In genomic region chr13:38180100-38180499, GRCh38 we compare ENCODE assay signal across 12 cellular contexts.
DNase-seq lines count a peak whose midpoint lies in the region; ATAC-seq, FAIRE-seq and TF ChIP-seq lines count a peak whose summit lies in the region.
"Had no signal": no experiment of that assay in that cellular context is flagged by ENCODE, and none has a peak within 500 bp of the region (broad histone marks: within the 10 kb centered on the region; RNA-seq: fewer than 3 reads in every experiment).

No MANE protein-coding gene starts in this region.

- H3K36me3 Mint-ChIP-seq in CD4-positive, CD25-positive, alpha-beta regulatory T cell: no peaks in the 10 kb centered on the region
- H3K36me3 Mint-ChIP-seq in HFFc6 (ENCODE audit: low read depth): no peaks in the 10 kb centered on the region
- no peaks in the 10 kb centered on the region for H3K36me3 Mint-ChIP-seq in activated T-helper 17 cell treated with anti-CD3 and anti-CD28 coated beads, Interleukin-2, amount 50 U/mL, for 72 hours (ENCODE audit: low read depth)

- H3K4me1 Mint-ChIP-seq in CD4-positive, CD25-positive, alpha-beta regulatory T cell: peaks cover 0 to 13% (median 2%) of the 10 kb centered on the region in 4 donors
- peaks cover 19% of the 10 kb centered on the region for H3K4me1 Mint-ChIP-seq in HFFc6 (ENCODE audit: low read depth)
- H3K4me1 Mint-ChIP-seq in activated T-helper 17 cell treated with anti-CD3 and anti-CD28 coated beads, Interleukin-2, amount 50 U/mL, for 72 hours: peaks cover 8% of the 10 kb centered on the region

- intact Hi-C loops in pancreas (cut with DNase I) (no loop called here), uterus (cut with DNase I; ENCODE audit: low total_unique reads) (no loop called here)

- H2AFZ ChIP-seq in keratinocyte (ENCODE audit: control insufficient read depth, low read length): no peak overlapping the region

- no peak overlapping the region for H3K9ac ChIP-seq in keratinocyte (ENCODE audit: control insufficient read depth, extremely low read depth, insufficient read depth, low read length)

- no peaks in the 10 kb centered on the region for H3K9me1 ChIP-seq in keratinocyte (ENCODE audit: control insufficient read depth, extremely low read depth, insufficient read depth, low read length)

- H3K9me3 ChIP-seq in CD4-positive, CD25-positive, alpha-beta regulatory T cell (ENCODE audit: control insufficient read depth in 2 of 2, low read length in 2 of 2): no peaks in the 10 kb centered on the region
- no peaks in the 10 kb centered on the region for H3K9me3 ChIP-seq in keratinocyte (ENCODE audit: control insufficient read depth, low read depth, low read length)
- no peaks in the 10 kb centered on the region for H3K9me3 ChIP-seq in pancreas
- H3K9me3 ChIP-seq in uterus: no peaks in the 10 kb centered on the region
- H3K9me3 ChIP-seq: stomach had no signal

- H3K27ac Mint-ChIP-seq in CD4-positive, CD25-positive, alpha-beta regulatory T cell: no peak overlapping the region
- H3K27ac Mint-ChIP-seq in HFFc6: peak overlapping the region; percentile 20
- H3K27ac Mint-ChIP-seq in activated T-helper 17 cell treated with anti-CD3 and anti-CD28 coated beads, Interleukin-2, amount 50 U/mL, for 72 hours: peak overlapping the region; percentile 74

- FAIRE-seq in keratinocyte (lab: Jason Lieb, UNC) (no peak), pancreas (lab: Jason Lieb, UNC) (no peak)
- FAIRE-seq: RCC 7860 had no signal

- peak overlapping the region; percentile 49 for H3K4me2 ChIP-seq in keratinocyte (ENCODE audit: control insufficient read depth, extremely low read depth, insufficient read depth, low read depth, low read length)

- no peaks in the 10 kb centered on the region for H3K36me3 ChIP-seq in CD4-positive, CD25-positive, alpha-beta regulatory T cell (ENCODE audit: control insufficient read depth, insufficient read depth, low read length)
- no peaks in the 10 kb centered on the region for H3K36me3 ChIP-seq in keratinocyte (ENCODE audit: control insufficient read depth in 2 of 2, extremely low read depth in 1 of 2, insufficient read depth in 2 of 2, low read length in 2 of 2)
- H3K36me3 ChIP-seq in pancreas: no peaks in the 10 kb centered on the region
- no peaks in the 10 kb centered on the region for H3K36me3 ChIP-seq in uterus
- H3K36me3 ChIP-seq: stomach had no signal

- no peak overlapping the region for H3K27ac ChIP-seq in CD4-positive, CD25-positive, alpha-beta regulatory T cell (ENCODE audit: insufficient read depth, low read length, poor library complexity, severe bottlenecking)
- H3K27ac ChIP-seq in keratinocyte (ENCODE audit: control insufficient read depth, insufficient read depth, low read length) (peak overlapping the region; percentile 42), pancreas (no peak overlapping the region), uterus (no peak overlapping the region)
- H3K27ac ChIP-seq: stomach had no signal

- H3K27me3 Mint-ChIP-seq in CD4-positive, CD25-positive, alpha-beta regulatory T cell: peaks cover under 1% of the 10 kb centered on the region
- H3K27me3 Mint-ChIP-seq in HFFc6 (ENCODE audit: insufficient read depth): no peaks in the 10 kb centered on the region
- no peaks in the 10 kb centered on the region for H3K27me3 Mint-ChIP-seq in activated T-helper 17 cell treated with anti-CD3 and anti-CD28 coated beads, Interleukin-2, amount 50 U/mL, for 72 hours

- H4K20me1 ChIP-seq in keratinocyte (ENCODE audit: control insufficient read depth, extremely low read depth, insufficient read depth, low read length): no peaks in the 10 kb centered on the region

- H3K27me3 ChIP-seq in CD4-positive, CD25-positive, alpha-beta regulatory T cell (ENCODE audit: control insufficient read depth, insufficient read depth, low read length): no peaks in the 10 kb centered on the region
- H3K27me3 ChIP-seq in keratinocyte (ENCODE audit: control insufficient read depth, extremely low read depth, insufficient read depth, low read length) (no peaks in the 10 kb centered on the region), pancreas (no peaks in the 10 kb centered on the region), uterus (no peaks in the 10 kb centered on the region)
- H3K27me3 ChIP-seq: stomach had no signal

- WGBS in pancreas, 2 donors: 81 to 82% methylated on average over 1 of the region's 1 CpG

- H3K4me3 ChIP-seq in CD4-positive, CD25-positive, alpha-beta regulatory T cell (ENCODE audit: low read depth, low read length): peak overlapping the region; percentile 22
- no peak overlapping the region for H3K4me3 ChIP-seq in keratinocyte (ENCODE audit: control insufficient read depth in 2 of 3, extremely low read depth in 1 of 3, insufficient read depth in 2 of 3, low read depth in 1 of 3, low read length in 3 of 3)
- H3K4me3 ChIP-seq in pancreas: no peak overlapping the region
- no peak overlapping the region for H3K4me3 ChIP-seq in uterus
- H3K4me3 ChIP-seq: stomach had no signal

- H3K4me1 ChIP-seq in CD4-positive, CD25-positive, alpha-beta regulatory T cell (ENCODE audit: control insufficient read depth, insufficient read depth, low read length, poor library complexity, severe bottlenecking): no peaks in the 10 kb centered on the region
- H3K4me1 ChIP-seq in keratinocyte (ENCODE audit: control insufficient read depth, extremely low read depth, insufficient read depth, low read length): peaks cover 17% of the 10 kb centered on the region
- H3K4me1 ChIP-seq in pancreas: no peaks in the 10 kb centered on the region
- no peaks in the 10 kb centered on the region for H3K4me1 ChIP-seq in uterus
- H3K4me1 ChIP-seq: stomach had no signal

- H3K4me3 Mint-ChIP-seq in CD4-positive, CD25-positive, alpha-beta regulatory T cell: peak overlapping the region in 2 of 4 donors; percentile 19 to 48
- peak overlapping the region; percentile 75 for H3K4me3 Mint-ChIP-seq in HFFc6
- H3K4me3 Mint-ChIP-seq in activated T-helper 17 cell treated with anti-CD3 and anti-CD28 coated beads, Interleukin-2, amount 50 U/mL, for 72 hours: peak overlapping the region; percentile 71

- peaks cover 0 to 5% (median 0%) of the 10 kb centered on the region in 7 donors for H3K9me3 Mint-ChIP-seq in CD4-positive, CD25-positive, alpha-beta regulatory T cell
- H3K9me3 Mint-ChIP-seq in HFFc6: no peaks in the 10 kb centered on the region
- no peaks in the 10 kb centered on the region for H3K9me3 Mint-ChIP-seq in activated T-helper 17 cell treated with anti-CD3 and anti-CD28 coated beads, Interleukin-2, amount 50 U/mL, for 72 hours

- dilution Hi-C loops in keratinocyte (cut with MboI; ENCODE audit: extremely low pct_ligation_motif_present, low sequenced_read_pairs): no loop called here

- no peak for TF ChIP-seq CTCF in HFFc6 (IDR thresholded peaks at IDR 0.05)
- no peak for TF ChIP-seq CTCF in keratinocyte (optimal IDR thresholded peaks at IDR 0.05 in 1 of 3, IDR thresholded peaks at IDR 0.05 in 1 of 3, conservative IDR thresholded peaks at IDR 0.05 in 1 of 3; ENCODE audit: extremely low read depth in 1 of 3, insufficient read depth in 2 of 3, low read length in 3 of 3)
- TF ChIP-seq CTCF in pancreas (IDR thresholded peaks at IDR 0.05): no peak
- no peak for TF ChIP-seq CTCF in uterus (IDR thresholded peaks at IDR 0.05)

- H3K79me2 ChIP-seq in keratinocyte (ENCODE audit: control insufficient read depth, insufficient read depth, low read length): no peaks in the 10 kb centered on the region

- ATAC-seq in CD4-positive, CD25-positive, alpha-beta regulatory T cell (ENCODE audit: low read depth in 2 of 2): no peak
- ATAC-seq in activated T-helper 17 cell treated with anti-CD3 and anti-CD28 coated beads, Interleukin-2, amount 50 U/mL, for 72 hours (replicated peaks): no peak
- ATAC-seq in pancreas (no peak), GM18861 (IDR thresholded peaks at IDR 0.05; ENCODE audit: unreplicated experiment) (no peak)

- no peak for DNase-seq in CD4-positive, CD25-positive, alpha-beta regulatory T cell
- DNase-seq in HFFc6: peak; percentile 7
- peak; percentile 7 for DNase-seq in keratinocyte (ENCODE audit: low read depth, low spot score)
- no peak for DNase-seq in pancreas
- no peak for DNase-seq in NCI-H187 (lab: John Stamatoyannopoulos, UW)
- no peak for DNase-seq in uterus
- DNase-seq: cortex of kidney; stimulated activated CD4-positive, alpha-beta T cell treated with anti-CD3 and anti-CD28 coated beads, Interleukin-1b, Interleukin-23, amount 100 ng/mL, for 48 hours; stomach had no signal

- TF ChIP-seq POLR2A in uterus (IDR thresholded peaks at IDR 0.05): no peak

Comparison
In these comparisons a context has a peak if more than half of its experiments do, and no peak if none do; other contexts are left out.
1. DNase-seq: peak in HFFc6 (single experiment) and keratinocyte (single experiment); none in CD4-positive, CD25-positive, alpha-beta regulatory T cell (0 of 3), pancreas (0 of 6), NCI-H187 (0 of 2) and uterus (0 of 2).
2. H3K27ac Mint-ChIP-seq: peak in HFFc6 (single experiment) and activated T-helper 17 cell treated with anti-CD3 and anti-CD28 coated beads, Interleukin-2, amount 50 U/mL, for 72 hours (single experiment); none in CD4-positive, CD25-positive, alpha-beta regulatory T cell (0 of 3).